2 cellular contexts compared by ENCODE assay signal in the genomic region with DNA sequence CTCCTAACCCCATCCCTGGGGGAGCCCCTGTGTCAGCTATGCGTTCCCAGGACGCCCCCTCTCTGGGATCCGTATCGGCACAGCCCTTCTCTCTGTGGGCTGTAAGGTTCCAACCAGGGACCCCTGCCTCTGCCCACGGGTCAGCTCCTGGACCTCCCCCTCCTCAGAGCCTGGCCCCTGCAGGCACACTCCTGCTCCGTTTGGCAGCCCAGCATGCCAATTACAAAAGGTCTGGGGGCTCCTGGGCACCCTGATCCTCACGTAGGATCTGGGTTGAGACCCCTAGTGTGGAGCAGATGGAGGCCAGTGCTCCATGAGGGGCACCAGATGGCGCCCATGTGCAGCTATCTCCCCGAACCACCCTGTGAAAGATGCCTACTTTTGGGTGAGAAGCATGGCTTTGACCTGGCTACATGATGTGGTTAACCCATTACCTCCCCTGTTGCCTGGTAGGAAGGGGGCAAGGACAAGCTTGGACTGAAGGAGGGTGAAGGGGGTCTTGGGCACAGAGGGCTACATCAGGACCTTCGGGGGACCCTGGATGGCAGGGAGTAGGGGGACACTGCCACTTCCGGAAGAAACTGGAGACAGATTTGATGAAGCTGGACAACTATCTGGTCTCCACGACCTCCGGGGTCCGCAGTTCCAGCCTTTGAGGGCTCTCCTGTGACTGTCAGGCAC.
TF ChIP-seq lines count a peak whose summit lies in the region.

No MANE protein-coding gene starts in this region.

TF ChIP-seq in SK-N-SH, 30 proteins besides CTCF, POLR2A, EP300 and RAD21:
- TF ChIP-seq SMC3 (IDR thresholded peaks at IDR 0.05; ENCODE audit: low read depth, low read length) (peak; percentile 38; the same call in 1 of the 2 replicates), JUND (IDR thresholded peaks at IDR 0.05) (no peak), CHD2 (IDR thresholded peaks at IDR 0.05; ENCODE audit: low read length, partially characterized antibody) (no peak)

TF ChIP-seq in endothelial cell of umbilical vein, 7 proteins besides CTCF, POLR2A, EP300 and RAD21:
- TF ChIP-seq POLR2AphosphoS5 (IDR thresholded peaks at IDR 0.05; ENCODE audit: insufficient read depth, low read depth, low read length) (no peak), MYC (IDR thresholded peaks at IDR 0.05; ENCODE audit: low read depth, low read length) (no peak), FOS (IDR thresholded peaks at IDR 0.05; ENCODE audit: borderline replicate concordance, insufficient read depth, low read length) (no peak), EZH2 (IDR thresholded peaks at IDR 0.05; ENCODE audit: borderline replicate concordance, low read depth, low read length, severe bottlenecking) (no peak), GATA2 (IDR thresholded peaks at IDR 0.05; ENCODE audit: insufficient read depth, insufficient read length, low read depth, low read length) (no peak), JUN (IDR thresholded peaks at IDR 0.05; ENCODE audit: borderline replicate concordance, insufficient read depth, insufficient read length, low read depth) (no peak)
- TF ChIP-seq, protein P1, sequence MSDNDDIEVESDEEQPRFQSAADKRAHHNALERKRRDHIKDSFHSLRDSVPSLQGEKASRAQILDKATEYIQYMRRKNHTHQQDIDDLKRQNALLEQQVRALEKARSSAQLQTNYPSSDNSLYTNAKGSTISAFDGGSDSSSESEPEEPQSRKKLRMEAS (IDR thresholded peaks at IDR 0.05; ENCODE audit: insufficient read depth, insufficient read length) = no peak
